In the genomic region with DNA sequence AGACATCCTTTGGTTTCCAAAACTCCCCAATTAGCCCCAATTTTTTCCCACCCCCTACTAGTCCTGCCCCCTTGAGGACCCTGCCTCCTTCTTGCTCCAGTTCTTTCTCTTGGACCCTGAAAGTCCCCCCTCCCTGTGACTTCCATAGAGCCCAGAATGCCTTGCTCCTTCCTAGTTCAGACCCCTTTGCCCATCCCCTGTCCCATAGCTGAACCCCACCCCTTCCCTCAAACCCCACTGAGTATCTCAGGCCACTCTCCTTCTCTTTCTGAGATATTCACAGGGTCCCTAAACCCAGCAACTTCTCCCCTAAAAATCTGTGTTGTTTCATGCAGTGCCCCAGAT, we compare ENCODE assay signal across 17 cellular contexts. TPM values are rescaled to one million over a fixed set of nuclear protein-coding genes. Genes with fewer than 3 reads are reported as not detected.
DNase-seq lines count a peak whose midpoint lies in the region; ATAC-seq lines count a peak whose summit lies in the region.
"Had no signal": no experiment of that assay in that cellular context is flagged by ENCODE, and none has a peak within 500 bp of the region (broad histone marks: within the 10 kb centered on the region; RNA-seq: fewer than 3 reads in every experiment).

No MANE protein-coding gene starts in this region.

- POLR2A ChIA-PET in naive thymus-derived CD4-positive, alpha-beta T cell (lab: Charles Lee) = interaction anchor here (0.6 to 1.1 kb wide), 2 partner anchors 15 to 21 kb away, joined by 3 read pairs; partner anchors contain the start of gene SAMD4B

- no peaks in the 10 kb centered on the region for H3K9me3 ChIP-seq in naive thymus-derived CD4-positive, alpha-beta T cell (ENCODE audit: control insufficient read depth in 2 of 3, low read length in 3 of 3)
- H3K9me3 ChIP-seq: esophagus muscularis mucosa, lower lobe of right lung had no signal

- H3K27ac ChIP-seq in naive thymus-derived CD4-positive, alpha-beta T cell (ENCODE audit: low read depth, low read length) = peak overlapping the region; percentile 59
- H3K27ac ChIP-seq: esophagus muscularis mucosa, lower lobe of right lung, RWPE1 had no signal

- intact Hi-C loops in activated T-helper 2 cell treated with anti-CD3 and anti-CD28 coated beads, Interferon-gamma antibody, Interleukin-2, Interleukin-4, amounts not matched to agents 10 μg/mL and 5 μg/mL and 100 μg/mL, durations not matched to agents 14 hours and 24 hours and 36 hours (cut with micrococcal nuclease) = no loop called here
- intact Hi-C loops in naive thymus-derived CD4-positive, alpha-beta T cell (cut with micrococcal nuclease) = loop anchor here in 1 of 2 donors (2.0 to 5.0 kb wide), 2 partner anchors 19 to 270 kb away; no protein-coding TSS in a partner anchor

- no peak for ATAC-seq in stimulated activated naive CD8-positive, alpha-beta T cell treated with anti-CD3 and anti-CD28 coated beads, Interleukin-15, Interleukin-2, amounts not matched to agents 100 U/mL and 50 U/mL, for 24 hours
- no peak for ATAC-seq in naive thymus-derived CD4-positive, alpha-beta T cell
- no peak for ATAC-seq in HG03378 (IDR thresholded peaks at IDR 0.05; ENCODE audit: unreplicated experiment)
- ATAC-seq: lower lobe of right lung had no signal

- no peaks in the 10 kb centered on the region for H3K36me3 Mint-ChIP-seq in stimulated activated naive CD8-positive, alpha-beta T cell treated with anti-CD3 and anti-CD28 coated beads, Interleukin-15, Interleukin-2, amounts not matched to agents 100 ng/mL and 50 ng/mL, for 24 hours (ENCODE audit: low read depth)
- H3K36me3 Mint-ChIP-seq in activated T-helper 2 cell treated with anti-CD3 and anti-CD28 coated beads, Interferon-gamma antibody, Interleukin-2, Interleukin-4, amounts not matched to agents 10 μg/mL and 5 μg/mL and 100 μg/mL, durations not matched to agents 14 hours and 24 hours and 36 hours (ENCODE audit: low read depth) = peaks cover 18% of the 10 kb centered on the region
- peaks cover 0 to 8% (median 0%) of the 10 kb centered on the region in 5 donors for H3K36me3 Mint-ChIP-seq in naive thymus-derived CD4-positive, alpha-beta T cell

- peaks cover 0 to 9% (median 0%) of the 10 kb centered on the region in 3 experiments for H3K36me3 ChIP-seq in naive thymus-derived CD4-positive, alpha-beta T cell (ENCODE audit: control insufficient read depth in 2 of 3, insufficient read depth in 3 of 3, low read length in 3 of 3)
- H3K36me3 ChIP-seq: esophagus muscularis mucosa, lower lobe of right lung had no signal

- no peaks in the 10 kb centered on the region for H3K9me3 Mint-ChIP-seq in stimulated activated naive CD8-positive, alpha-beta T cell treated with anti-CD3 and anti-CD28 coated beads, Interleukin-15, Interleukin-2, amounts not matched to agents 100 ng/mL and 50 ng/mL, for 24 hours
- no peaks in the 10 kb centered on the region for H3K9me3 Mint-ChIP-seq in activated T-helper 2 cell treated with anti-CD3 and anti-CD28 coated beads, Interferon-gamma antibody, Interleukin-2, Interleukin-4, amounts not matched to agents 10 μg/mL and 5 μg/mL and 100 μg/mL, durations not matched to agents 14 hours and 24 hours and 36 hours
- H3K9me3 Mint-ChIP-seq in naive thymus-derived CD4-positive, alpha-beta T cell = no peaks in the 10 kb centered on the region
- H3K9me3 Mint-ChIP-seq: H9 had no signal

- H3K4me3 Mint-ChIP-seq in stimulated activated naive CD8-positive, alpha-beta T cell treated with anti-CD3 and anti-CD28 coated beads, Interleukin-15, Interleukin-2, amounts not matched to agents 100 ng/mL and 50 ng/mL, for 24 hours = peak overlapping the region; percentile 75
- peak overlapping the region; percentile 75 for H3K4me3 Mint-ChIP-seq in activated T-helper 2 cell treated with anti-CD3 and anti-CD28 coated beads, Interferon-gamma antibody, Interleukin-2, Interleukin-4, amounts not matched to agents 10 μg/mL and 5 μg/mL and 100 μg/mL, durations not matched to agents 14 hours and 24 hours and 36 hours (ENCODE audit: low read depth)
- peak overlapping the region; percentile 39 to 92 (median 78) for H3K4me3 Mint-ChIP-seq in naive thymus-derived CD4-positive, alpha-beta T cell

- no peak for DNase-seq in stimulated activated naive CD8-positive, alpha-beta T cell treated with anti-CD3 and anti-CD28 coated beads, Interleukin-15, Interleukin-2, amounts not matched to agents 100 U/mL and 50 U/mL, for 24 hours
- no peak for DNase-seq in activated T-helper 2 cell treated with anti-CD3 and anti-CD28 coated beads, Interferon-gamma antibody, Interleukin-2, Interleukin-4, amounts not matched to agents 10 μg/mL and 5 μg/mL and 100 μg/mL, durations not matched to agents 14 hours and 24 hours and 36 hours (ENCODE audit: low spot score)
- no peak for DNase-seq in naive thymus-derived CD4-positive, alpha-beta T cell
- DNase-seq in cortex of kidney (lab: John Stamatoyannopoulos, UW) (no peak), GF-D8 (lab: John Stamatoyannopoulos, UW) (no peak), SHP77 treated with DMSO at 0.1 percent for 48 hours (lab: John Stamatoyannopoulos, UW) (no peak)
- DNase-seq: H9; lower lobe of right lung; NCI-H146; NCI-H2227 treated with DMSO at 0.1 percent for 48 hours; stimulated activated CD4-positive, alpha-beta T cell treated with anti-CD3 and anti-CD28 coated beads, Interleukin-15, amount 100 ng/mL, for 24 hours had no signal

- no peak overlapping the region for H3K4me3 ChIP-seq in naive thymus-derived CD4-positive, alpha-beta T cell (ENCODE audit: low read length)

- H3K27me3 ChIP-seq in naive thymus-derived CD4-positive, alpha-beta T cell (ENCODE audit: control insufficient read depth in 2 of 2, insufficient read depth in 2 of 2, low read length in 2 of 2) = no peaks in the 10 kb centered on the region

- peaks cover 9 to 10% of the 10 kb centered on the region in 2 donors for H3K4me1 ChIP-seq in naive thymus-derived CD4-positive, alpha-beta T cell (ENCODE audit: control insufficient read depth in 2 of 2, insufficient read depth in 2 of 2, low read length in 2 of 2)
- H3K4me1 ChIP-seq: lower lobe of right lung had no signal

- peak overlapping the region; percentile 76 for H3K27ac Mint-ChIP-seq in stimulated activated naive CD8-positive, alpha-beta T cell treated with anti-CD3 and anti-CD28 coated beads, Interleukin-15, Interleukin-2, amounts not matched to agents 100 ng/mL and 50 ng/mL, for 24 hours
- peak overlapping the region; percentile 4 for H3K27ac Mint-ChIP-seq in activated T-helper 2 cell treated with anti-CD3 and anti-CD28 coated beads, Interferon-gamma antibody, Interleukin-2, Interleukin-4, amounts not matched to agents 10 μg/mL and 5 μg/mL and 100 μg/mL, durations not matched to agents 14 hours and 24 hours and 36 hours
- H3K27ac Mint-ChIP-seq in naive thymus-derived CD4-positive, alpha-beta T cell = peak overlapping the region in 8 of 9 donors; percentile 19 to 94 (median 83)

- H3K27me3 Mint-ChIP-seq in stimulated activated naive CD8-positive, alpha-beta T cell treated with anti-CD3 and anti-CD28 coated beads, Interleukin-15, Interleukin-2, amounts not matched to agents 100 ng/mL and 50 ng/mL, for 24 hours = no peaks in the 10 kb centered on the region
- H3K27me3 Mint-ChIP-seq in activated T-helper 2 cell treated with anti-CD3 and anti-CD28 coated beads, Interferon-gamma antibody, Interleukin-2, Interleukin-4, amounts not matched to agents 10 μg/mL and 5 μg/mL and 100 μg/mL, durations not matched to agents 14 hours and 24 hours and 36 hours (ENCODE audit: low read depth) = peaks cover 3% of the 10 kb centered on the region
- H3K27me3 Mint-ChIP-seq in naive thymus-derived CD4-positive, alpha-beta T cell = peaks cover 0 to 8% (median 0%) of the 10 kb centered on the region in 5 donors

- CTCF ChIA-PET in naive thymus-derived CD4-positive, alpha-beta T cell (lab: Charles Lee) = interaction anchor here (0.9 kb wide), 1 partner anchor 13 kb away, joined by 3 read pairs; no protein-coding TSS in a partner anchor

- H3K4me1 Mint-ChIP-seq in stimulated activated naive CD8-positive, alpha-beta T cell treated with anti-CD3 and anti-CD28 coated beads, Interleukin-15, Interleukin-2, amounts not matched to agents 100 ng/mL and 50 ng/mL, for 24 hours (ENCODE audit: low read depth) = peaks cover 12% of the 10 kb centered on the region
- H3K4me1 Mint-ChIP-seq in activated T-helper 2 cell treated with anti-CD3 and anti-CD28 coated beads, Interferon-gamma antibody, Interleukin-2, Interleukin-4, amounts not matched to agents 10 μg/mL and 5 μg/mL and 100 μg/mL, durations not matched to agents 14 hours and 24 hours and 36 hours (ENCODE audit: low read depth) = peaks cover 12% of the 10 kb centered on the region
- peaks cover 23 to 52% (median 34%) of the 10 kb centered on the region in 7 donors for H3K4me1 Mint-ChIP-seq in naive thymus-derived CD4-positive, alpha-beta T cell

RNA-seq across cellular contexts. Expression of gene LRFN1, which starts 1.1 kb away (rescaled TPM):
- total RNA-seq in activated T-helper 2 cell treated with anti-CD3 and anti-CD28 coated beads, Interferon-gamma antibody, Interleukin-2, Interleukin-4, amounts not matched to agents 10 μg/mL and 5 μg/mL and 100 μg/mL, durations not matched to agents 14 hours and 24 hours and 36 hours = 4.4 and 4.5 TPM in 2 replicates
- 10 to 100 TPM in 2 of 5 experiments, 1 to 10 TPM in 3; 4.0 to 11.6 (median 6.0) TPM for total RNA-seq in naive thymus-derived CD4-positive, alpha-beta T cell
- 1 to 10 TPM; 3.9 to 7.1 TPM for polyA plus RNA-seq in naive thymus-derived CD4-positive, alpha-beta T cell

RNA-seq across cellular contexts. Expression of gene GMFG, which starts 14.0 kb away (rescaled TPM):
- 350 and 364 TPM in 2 replicates for total RNA-seq in activated T-helper 2 cell treated with anti-CD3 and anti-CD28 coated beads, Interferon-gamma antibody, Interleukin-2, Interleukin-4, amounts not matched to agents 10 μg/mL and 5 μg/mL and 100 μg/mL, durations not matched to agents 14 hours and 24 hours and 36 hours
- total RNA-seq in naive thymus-derived CD4-positive, alpha-beta T cell = 100 to 1,000 TPM; 345 to 516 (median 429) TPM
- 1,000 to 10,000 TPM; 1,379 to 1,413 TPM for polyA plus RNA-seq in naive thymus-derived CD4-positive, alpha-beta T cell
- total RNA-seq: H9 had no signal

RNA-seq across cellular contexts. Expression of gene SAMD4B, which starts 20.4 kb away (rescaled TPM):
- total RNA-seq in activated T-helper 2 cell treated with anti-CD3 and anti-CD28 coated beads, Interferon-gamma antibody, Interleukin-2, Interleukin-4, amounts not matched to agents 10 μg/mL and 5 μg/mL and 100 μg/mL, durations not matched to agents 14 hours and 24 hours and 36 hours = 64.0 TPM in 2 replicates
- 10 to 100 TPM; 52.0 to 84.6 (median 65.6) TPM for total RNA-seq in naive thymus-derived CD4-positive, alpha-beta T cell
- 10 to 100 TPM in 1 of 2 donors, 1 to 10 TPM in 1; 7.3 to 19.7 TPM for polyA plus RNA-seq in naive thymus-derived CD4-positive, alpha-beta T cell

RNA-seq across cellular contexts. Expression of gene IFNL1, which starts 25.6 kb away (rescaled TPM):
- not detected in 2 replicates for total RNA-seq in activated T-helper 2 cell treated with anti-CD3 and anti-CD28 coated beads, Interferon-gamma antibody, Interleukin-2, Interleukin-4, amounts not matched to agents 10 μg/mL and 5 μg/mL and 100 μg/mL, durations not matched to agents 14 hours and 24 hours and 36 hours
- not detected for total RNA-seq in naive thymus-derived CD4-positive, alpha-beta T cell
- polyA plus RNA-seq in naive thymus-derived CD4-positive, alpha-beta T cell = not detected
- total RNA-seq: dermis microvascular lymphatic vessel endothelial cell, esophagus muscularis mucosa, H9, lower lobe of right lung had no signal
- polyA plus RNA-seq: neural cell had no signal

RNA-seq across cellular contexts. Expression of gene IFNL2, which starts 53.6 kb away (rescaled TPM):
- total RNA-seq in activated T-helper 2 cell treated with anti-CD3 and anti-CD28 coated beads, Interferon-gamma antibody, Interleukin-2, Interleukin-4, amounts not matched to agents 10 μg/mL and 5 μg/mL and 100 μg/mL, durations not matched to agents 14 hours and 24 hours and 36 hours = not detected in 2 replicates
- not detected for total RNA-seq in naive thymus-derived CD4-positive, alpha-beta T cell
- not detected for polyA plus RNA-seq in naive thymus-derived CD4-positive, alpha-beta T cell
- total RNA-seq: dermis microvascular lymphatic vessel endothelial cell, esophagus muscularis mucosa, H9, lower lobe of right lung had no signal
- polyA plus RNA-seq: neural cell had no signal

Comparison
In these comparisons a context has a peak if more than half of its experiments do, and no peak if none do; other contexts are left out.
1. H3K27ac Mint-ChIP-seq: peak in every context shown above with its lines; median percentile 83 in naive thymus-derived CD4-positive, alpha-beta T cell; 76 in stimulated activated naive CD8-positive, alpha-beta T cell treated with anti-CD3 and anti-CD28 coated beads, Interleukin-15, Interleukin-2, amounts not matched to agents 100 ng/mL and 50 ng/mL, for 24 hours; 4 in activated T-helper 2 cell treated with anti-CD3 and anti-CD28 coated beads, Interferon-gamma antibody, Interleukin-2, Interleukin-4, amounts not matched to agents 10 μg/mL and 5 μg/mL and 100 μg/mL, durations not matched to agents 14 hours and 24 hours and 36 hours.